ENCODE assay signal across 25 cellular contexts in genomic region chr13:63427170-63427569, GRCh38.
"Had no signal": no experiment of that assay in that cellular context is flagged by ENCODE, and none has a peak within 500 bp of the region (broad histone marks: within the 10 kb centered on the region; RNA-seq: fewer than 3 reads in every experiment).

No MANE protein-coding gene starts in this region.

- H3K36me3 Mint-ChIP-seq: naive thymus-derived CD8-positive, alpha-beta T cell; natural killer cell treated with Interleukin-12 subunit alpha and Interleukin-12 subunit beta and Interleukin-15 and Interleukin-18, amount 100 ng/mL, for 72 hours; stimulated activated effector memory CD8-positive, alpha-beta T cell treated with anti-CD3 and anti-CD28 coated beads, Interleukin-12 subunit alpha, Interleukin-12 subunit beta, amount 100 ng/mL, for 72 hours; stimulated activated naive B cell treated with anti-CD40 and anti-IgM and Interleukin-4, amounts not matched to agents 10 μg/mL and 1 μg/mL and 100 μg/mL, for 72 hours had no signal

- H3K4me1 Mint-ChIP-seq: naive thymus-derived CD8-positive, alpha-beta T cell; nephron progenitor cell; stimulated activated effector memory CD8-positive, alpha-beta T cell treated with anti-CD3 and anti-CD28 coated beads, Interleukin-12 subunit alpha, Interleukin-12 subunit beta, amount 100 ng/mL, for 72 hours; stimulated activated naive B cell treated with anti-CD40 and anti-IgM and Interleukin-4, amounts not matched to agents 10 μg/mL and 1 μg/mL and 100 μg/mL, for 72 hours had no signal

- DNase-seq: naive thymus-derived CD8-positive, alpha-beta T cell; nephron progenitor cell; occipital lobe; ovary; posterior cingulate gyrus; psoas muscle; right cardiac atrium; right lobe of liver; sigmoid colon; small intestine; stimulated activated CD4-positive, alpha-beta T cell treated with anti-CD3 and anti-CD28 coated beads, Interleukin-15, amount 100 ng/mL, for 24 hours; stimulated activated CD4-positive, alpha-beta T cell treated with anti-CD3 and anti-CD28 coated beads, Interleukin-2, amount 100 ng/mL, for 24 hours; stimulated activated CD4-positive, alpha-beta T cell treated with anti-CD3 and anti-CD28 coated beads, Interleukin-2, amount 100 ng/mL, for 48 hours; stimulated activated CD4-positive, alpha-beta T cell treated with anti-CD3 and anti-CD28 coated beads, Interleukin-4, amount 100 ng/mL, for 24 hours; stimulated activated naive B cell treated with anti-CD40 and anti-IgM and Interleukin-4, amounts not matched to agents 10 μg/mL and 1 μg/mL and 100 μg/mL, for 72 hours; stimulated activated naive CD4-positive, alpha-beta T cell treated with Interleukin-2 at 50 U/mL for 16 hours; stomach; thyroid gland; trophoblast cell; upper lobe of left lung had no signal

- H3K27ac Mint-ChIP-seq: naive thymus-derived CD8-positive, alpha-beta T cell; natural killer cell treated with Interleukin-12 subunit alpha and Interleukin-12 subunit beta and Interleukin-15 and Interleukin-18, amount 100 ng/mL, for 72 hours; nephron progenitor cell; progenitor cell of endocrine pancreas; stimulated activated effector memory CD8-positive, alpha-beta T cell treated with anti-CD3 and anti-CD28 coated beads, Interleukin-12 subunit alpha, Interleukin-12 subunit beta, amount 100 ng/mL, for 72 hours; stimulated activated naive B cell treated with anti-CD40 and anti-IgM and Interleukin-4, amounts not matched to agents 10 μg/mL and 1 μg/mL and 100 μg/mL, for 72 hours; stimulated activated naive CD8-positive, alpha-beta T cell treated with anti-CD3 and anti-CD28 coated beads, Interleukin-15, Interleukin-2, amounts not matched to agents 100 ng/mL and 50 ng/mL, for 24 hours had no signal

- ATAC-seq: naive thymus-derived CD8-positive, alpha-beta T cell; natural killer cell treated with Interleukin-12 subunit alpha and Interleukin-12 subunit beta and Interleukin-15 and Interleukin-18, amount 100 ng/mL, for 72 hours; psoas muscle; right cardiac atrium; right lobe of liver; stimulated activated effector memory CD8-positive, alpha-beta T cell treated with anti-CD3 and anti-CD28 coated beads, Interleukin-12 subunit alpha, Interleukin-12 subunit beta, amount 100 ng/mL, for 72 hours; stimulated activated naive B cell treated with anti-CD40 and anti-IgM and Interleukin-4, amounts not matched to agents 10 μg/mL and 1 μg/mL and 100 μg/mL, for 72 hours had no signal

- H3K27me3 Mint-ChIP-seq: naive thymus-derived CD8-positive, alpha-beta T cell; natural killer cell treated with Interleukin-12 subunit alpha and Interleukin-12 subunit beta and Interleukin-15 and Interleukin-18, amount 100 ng/mL, for 72 hours; progenitor cell of endocrine pancreas; stimulated activated naive B cell treated with anti-CD40 and anti-IgM and Interleukin-4, amounts not matched to agents 10 μg/mL and 1 μg/mL and 100 μg/mL, for 72 hours; stimulated activated naive CD8-positive, alpha-beta T cell treated with anti-CD3 and anti-CD28 coated beads, Interleukin-15, Interleukin-2, amounts not matched to agents 100 ng/mL and 50 ng/mL, for 24 hours had no signal

- H3K4me3 Mint-ChIP-seq: naive thymus-derived CD8-positive, alpha-beta T cell; natural killer cell treated with Interleukin-12 subunit alpha and Interleukin-12 subunit beta and Interleukin-15 and Interleukin-18, amount 100 ng/mL, for 72 hours; nephron progenitor cell; neural crest cell; stimulated activated effector memory CD8-positive, alpha-beta T cell treated with anti-CD3 and anti-CD28 coated beads, Interleukin-12 subunit alpha, Interleukin-12 subunit beta, amount 100 ng/mL, for 72 hours; stimulated activated naive B cell treated with anti-CD40 and anti-IgM and Interleukin-4, amounts not matched to agents 10 μg/mL and 1 μg/mL and 100 μg/mL, for 72 hours; stimulated activated naive CD8-positive, alpha-beta T cell treated with anti-CD3 and anti-CD28 coated beads, Interleukin-15, Interleukin-2, amounts not matched to agents 100 ng/mL and 50 ng/mL, for 24 hours had no signal
